11 cellular contexts compared by ENCODE assay signal in the genomic region with DNA sequence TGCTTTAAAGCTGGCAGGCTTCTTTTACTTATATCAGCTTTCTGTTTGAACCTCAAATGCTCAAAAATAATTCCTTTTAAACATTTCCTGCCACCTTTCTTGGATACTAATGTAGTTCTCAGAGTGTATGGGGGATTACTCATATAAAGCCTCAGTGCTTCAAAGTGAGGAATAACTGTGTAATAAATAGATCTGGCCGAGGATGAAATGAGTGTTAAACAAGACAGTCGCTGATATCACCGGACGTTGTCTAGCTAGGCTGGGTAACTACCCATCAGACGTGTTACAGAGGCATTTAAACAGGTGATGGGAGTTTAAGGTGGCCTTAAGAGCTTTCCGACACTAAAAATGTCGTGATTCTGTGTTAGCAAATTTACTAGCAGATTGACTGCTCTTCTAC. TPM values are rescaled to one million over a fixed set of nuclear protein-coding genes. Genes with fewer than 3 reads are reported as not detected.
A peak's percentile ranks its signal among the peaks of the same experiment; 100 is the strongest.
DNase-seq lines count a peak whose midpoint lies in the region; ATAC-seq, FAIRE-seq and TF ChIP-seq lines count a peak whose summit lies in the region.
"Had no signal": no experiment of that assay in that cellular context is flagged by ENCODE, and none has a peak within 500 bp of the region (broad histone marks: within the 10 kb centered on the region; RNA-seq: fewer than 3 reads in every experiment).

No MANE protein-coding gene starts in this region.

- POLR2A ChIA-PET in K562 (lab: Yijun Ruan, JAX) = no interaction called here

- no peak overlapping the region for H3K27ac ChIP-seq in K562 (ENCODE audit: extremely low read depth, low read depth, low read length)
- H3K27ac ChIP-seq: SJSA1, spleen, stomach had no signal

- TF ChIP-seq CTCF in K562 (IDR thresholded peaks at IDR 0.05 in 2 of 3, conservative IDR thresholded peaks at IDR 0.05 in 1 of 3; ENCODE audit: insufficient read depth in 2 of 3, low read depth in 1 of 3, low read length in 3 of 3) = no peak

- H3K4me1 ChIP-seq in K562 (replicated peaks in 1 of 2; ENCODE audit: control insufficient read depth in 2 of 2, insufficient read depth in 2 of 2, low read length in 2 of 2) = no peaks in the 10 kb centered on the region

- no peak for TF ChIP-seq EP300 in K562 (IDR thresholded peaks at IDR 0.05; ENCODE audit: low read length)

- H3K9me3 ChIP-seq in K562 (replicated peaks; ENCODE audit: control insufficient read depth, insufficient read depth, low read depth, low read length) = no peaks in the 10 kb centered on the region
- H3K9me3 ChIP-seq: SJSA1, spleen, stomach had no signal

- H3K9me1 ChIP-seq in K562 (ENCODE audit: control insufficient read depth, insufficient read depth, low read length) = no peaks in the 10 kb centered on the region

- intact Hi-C loops in K562 (cut with micrococcal nuclease) = no loop called here

- no peak overlapping the region for H3K4me2 ChIP-seq in K562 (ENCODE audit: insufficient read depth, low read length)

- FAIRE-seq in GM18507 (lab: Jason Lieb, UNC) (peak; percentile 96), K562 (lab: Jason Lieb, UNC) (no peak), urothelium cell line (lab: Jason Lieb, UNC) (no peak)

- in situ Hi-C loops in K562 (cut with MboI) = no loop called here

- CTCF ChIA-PET in K562 (lab: Yijun Ruan, JAX; ENCODE audit: low intra/inter-chr PET ratio) = no interaction called here

- H3K27me3 ChIP-seq in K562 (ENCODE audit: control insufficient read depth in 2 of 2, insufficient read depth in 2 of 2, low read length in 2 of 2) = no peaks in the 10 kb centered on the region
- H3K27me3 ChIP-seq: SJSA1, spleen, stomach had no signal

- 54% methylated on average over 7 of the region's 7 CpGs for WGBS in K562 (ENCODE audit: insufficient coverage, low coverage, missing lambda C conversion rate)

- BruUV-seq in K562 (replicated peaks; lab: Mats Ljungman, UMichigan) = no TSS peak

- DNase-seq in GM18507 (ENCODE audit: extremely low spot score, insufficient read length, low read depth) (no peak), K562 (ENCODE audit: extremely low read depth in 1 of 4, low spot score in 3 of 4) (no peak), COLO829 (ENCODE audit: low spot score) (no peak), urothelium cell line (ENCODE audit: low spot score) (no peak), NCI-H524 treated with DMSO at 0.1 percent for 48 hours (lab: John Stamatoyannopoulos, UW) (no peak)
- DNase-seq: immature natural killer cell, spleen, stomach had no signal

- no peak overlapping the region for H3K4me3 ChIP-seq in K562
- H3K4me3 ChIP-seq: SJSA1, spleen, stomach had no signal

- H2AFZ ChIP-seq in K562 (ENCODE audit: low read depth, low read length) = peak overlapping the region; percentile 34; the same call in 1 of the 2 replicates

- H3K79me2 ChIP-seq in K562 (ENCODE audit: control insufficient read depth, insufficient read depth, low read length) = no peaks in the 10 kb centered on the region

- H3K36me3 ChIP-seq in K562 (ENCODE audit: control insufficient read depth, insufficient read depth, low read length) = no peaks in the 10 kb centered on the region
- H3K36me3 ChIP-seq: SJSA1, spleen, stomach had no signal

- no peak for TF ChIP-seq POLR2A in K562 (conservative IDR thresholded peaks at IDR 0.05)

- H3K9ac ChIP-seq in K562 (ENCODE audit: insufficient read depth in 1 of 2, low read depth in 2 of 2, low read length in 2 of 2) = no peak overlapping the region

- ATAC-seq in GM19463 (IDR thresholded peaks at IDR 0.05; ENCODE audit: unreplicated experiment) (peak; percentile 50), HG03354 (IDR thresholded peaks at IDR 0.05; ENCODE audit: poor library complexity, severe bottlenecking, unreplicated experiment) (peak; percentile 49), K562 (no peak)

- no peaks in the 10 kb centered on the region for H4K20me1 ChIP-seq in K562 (replicated peaks; ENCODE audit: control insufficient read depth, insufficient read depth, low read length)

- TF ChIP-seq RAD21 in K562 (CRISPR knock-in tag; conservative IDR thresholded peaks at IDR 0.05 in 1 of 2, IDR thresholded peaks at IDR 0.05 in 1 of 2) = no peak

TF ChIP-seq in K562, 482 proteins besides CTCF, POLR2A, EP300 and RAD21:
- TF ChIP-seq, protein P1, sequence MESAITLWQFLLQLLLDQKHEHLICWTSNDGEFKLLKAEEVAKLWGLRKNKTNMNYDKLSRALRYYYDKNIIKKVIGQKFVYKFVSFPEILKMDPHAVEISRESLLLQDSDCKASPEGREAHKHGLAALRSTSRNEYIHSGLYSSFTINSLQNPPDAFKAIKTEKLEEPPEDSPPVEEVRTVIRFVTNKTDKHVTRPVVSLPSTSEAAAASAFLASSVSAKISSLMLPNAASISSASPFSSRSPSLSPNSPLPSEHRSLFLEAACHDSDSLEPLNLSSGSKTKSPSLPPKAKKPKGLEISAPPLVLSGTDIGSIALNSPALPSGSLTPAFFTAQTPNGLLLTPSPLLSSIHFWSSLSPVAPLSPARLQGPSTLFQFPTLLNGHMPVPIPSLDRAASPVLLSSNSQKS (CRISPR knock-in tag; IDR thresholded peaks at IDR 0.05) = no peak

RNA-seq across cellular contexts. Expression of a gene that starts 53.1 kb away (rescaled TPM):
- 3.7 and 6.1 TPM in 2 replicates for total RNA-seq in K562 (2011; cell fraction: chromatin; rRNA removed; ENCODE audit: low replicate concordance)
- 3.4 and 4.8 TPM in 2 replicates for total RNA-seq in K562 (2011; cell fraction: nucleolus; rRNA removed)
- 6.5 and 8.4 TPM in 2 replicates for total RNA-seq in K562 (2011; cell fraction: nucleoplasm; rRNA removed)
- 0.82 and 1.1 TPM in 2 replicates for total RNA-seq in K562 (2014; rRNA removed)
- total RNA-seq in K562 (2014; rRNA removed; fragmentation: Illumina TruSeq; extraction: Trizol) = 0.95 and 1.1 TPM in 2 replicates
- 0.98 and 1.1 TPM in 2 replicates for total RNA-seq in K562 (2015; rRNA removed; fragmentation: Illumina TruSeq; extraction: Trizol)
- 3.4 and 3.8 TPM in 2 replicates for total RNA-seq in K562 (2021)
- polyA plus RNA-seq in K562 (2011; rRNA removed) = 4.0 and 4.4 TPM in 2 replicates
- 6.2 and 6.4 TPM in 2 replicates for polyA plus RNA-seq in K562 (2011; cell fraction: cytosol; rRNA removed)
- polyA plus RNA-seq in K562 (2011; cell fraction: nucleus; rRNA removed) = 7.2 and 10.3 TPM in 2 replicates
- polyA plus RNA-seq in K562 (2012) = 2.0 and 3.4 TPM in 2 replicates
- polyA plus RNA-seq in K562 (2014; fragmentation: Illumina TruSeq; extraction: Trizol) = 3.5 TPM in 2 replicates
- under 1 TPM; 0.28 to 0.42 TPM for polyA plus RNA-seq in K562 (2014; fragmentation: Nextera tagmentation; extraction: Ambion mirVana)
- 3.7 and 3.9 TPM in 2 replicates for polyA plus RNA-seq in K562 (2014; rRNA removed)
- polyA minus RNA-seq in K562 (2011; rRNA and poly(A)+ RNA removed) = 2.5 and 3.3 TPM in 2 replicates
- 1.5 and 2.5 TPM in 2 replicates for polyA minus RNA-seq in K562 (2011; cell fraction: cytosol; rRNA and poly(A)+ RNA removed)
- 1.1 and 1.3 TPM in 2 replicates for polyA minus RNA-seq in K562 (2011; cell fraction: nucleus; rRNA and poly(A)+ RNA removed)
- polyA plus RNA-seq: immature natural killer cell had no signal
